In genomic region chr13:30641173-30641572, GRCh38 we compare ENCODE assay signal across 8 cellular contexts. TPM values are rescaled to one million over a fixed set of nuclear protein-coding genes. Genes with fewer than 3 reads are reported as not detected.
DNase-seq lines count a peak whose midpoint lies in the region; ATAC-seq and TF ChIP-seq lines count a peak whose summit lies in the region.
"Not testable (repeated sequence)": the region's sequence is repeated elsewhere in the genome, so short reads cannot be mapped to it uniquely, and the experiment has no call there.

No MANE protein-coding gene starts in this region.

- POLR2A ChIA-PET in HEK293 (lab: Yijun Ruan, JAX): not testable (repeated sequence)

- peaks cover 69% of the 10 kb centered on the region for H3K36me3 ChIP-seq in CD4-positive, CD25-positive, alpha-beta regulatory T cell (ENCODE audit: control insufficient read depth, insufficient read depth, low read length)
- peaks cover 3 to 54% of the 10 kb centered on the region in 2 experiments for H3K36me3 ChIP-seq in HEK293 (ENCODE audit: control insufficient read depth in 2 of 2, insufficient read depth in 1 of 2, low read length in 2 of 2)

- intact Hi-C loops in left ventricle myocardium superior (cut with micrococcal nuclease): not testable (repeated sequence)

- not testable (repeated sequence) for H3K27ac ChIP-seq in CD4-positive, CD25-positive, alpha-beta regulatory T cell (ENCODE audit: insufficient read depth, low read length, poor library complexity, severe bottlenecking); HEK293 (ENCODE audit: extremely low read depth, low read depth, low read length)

- not testable (repeated sequence) for H3K9me3 ChIP-seq in CD4-positive, CD25-positive, alpha-beta regulatory T cell (ENCODE audit: control insufficient read depth in 2 of 2, low read length in 2 of 2); HEK293 (ENCODE audit: control insufficient read depth, insufficient read depth, low read depth, low read length); T-helper 17 cell (ENCODE audit: control insufficient read depth, low read length, poor library complexity, severe bottlenecking)

- peak overlapping the region in 2 of 3 donors; percentile 10 to 85 for H3K27ac Mint-ChIP-seq in CD4-positive, CD25-positive, alpha-beta regulatory T cell
- H3K27ac Mint-ChIP-seq in T-helper 17 cell (peak overlapping the region; percentile 41), naive B cell (peak overlapping the region in 5 of 6 donors; percentile 32 to 71 (median 59))
- peak overlapping the region; percentile 54 for H3K27ac Mint-ChIP-seq in activated naive CD8-positive, alpha-beta T cell treated with anti-CD3 and anti-CD28 coated beads, Interleukin-2, amount 50 U/mL, for 24 hours
- H3K27ac Mint-ChIP-seq in effector memory CD8-positive, alpha-beta T cell: peak overlapping the region; percentile 24 to 54
- H3K27ac Mint-ChIP-seq in stimulated activated memory B cell treated with anti-CD40 and anti-IgM and Interleukin-4, amounts not matched to agents 10 μg/mL and 1 μg/mL and 100 μg/mL, for 72 hours: peak overlapping the region; percentile 42

- not testable (repeated sequence) for H3K9me3 Mint-ChIP-seq in CD4-positive, CD25-positive, alpha-beta regulatory T cell; activated naive CD8-positive, alpha-beta T cell treated with anti-CD3 and anti-CD28 coated beads, Interleukin-2, amount 50 U/mL, for 24 hours; effector memory CD8-positive, alpha-beta T cell; naive B cell; stimulated activated memory B cell treated with anti-CD40 and anti-IgM and Interleukin-4, amounts not matched to agents 10 μg/mL and 1 μg/mL and 100 μg/mL, for 72 hours

- not testable (repeated sequence) for H3K27me3 ChIP-seq in CD4-positive, CD25-positive, alpha-beta regulatory T cell (ENCODE audit: control insufficient read depth, insufficient read depth, low read length)

- not testable (repeated sequence) for H3K4me3 Mint-ChIP-seq in CD4-positive, CD25-positive, alpha-beta regulatory T cell; T-helper 17 cell; activated naive CD8-positive, alpha-beta T cell treated with anti-CD3 and anti-CD28 coated beads, Interleukin-2, amount 50 U/mL, for 24 hours; effector memory CD8-positive, alpha-beta T cell; naive B cell; stimulated activated memory B cell treated with anti-CD40 and anti-IgM and Interleukin-4, amounts not matched to agents 10 μg/mL and 1 μg/mL and 100 μg/mL, for 72 hours

- H3K36me3 Mint-ChIP-seq in CD4-positive, CD25-positive, alpha-beta regulatory T cell: peaks cover 45% of the 10 kb centered on the region
- not testable (repeated sequence) for H3K36me3 Mint-ChIP-seq in T-helper 17 cell (ENCODE audit: low read depth)
- peaks cover 36% of the 10 kb centered on the region for H3K36me3 Mint-ChIP-seq in activated naive CD8-positive, alpha-beta T cell treated with anti-CD3 and anti-CD28 coated beads, Interleukin-2, amount 50 U/mL, for 24 hours (ENCODE audit: low read depth)
- H3K36me3 Mint-ChIP-seq in effector memory CD8-positive, alpha-beta T cell (ENCODE audit: insufficient read depth): peaks cover 75% of the 10 kb centered on the region
- H3K36me3 Mint-ChIP-seq in naive B cell: peaks cover 20 to 42% of the 10 kb centered on the region in 2 donors
- H3K36me3 Mint-ChIP-seq in stimulated activated memory B cell treated with anti-CD40 and anti-IgM and Interleukin-4, amounts not matched to agents 10 μg/mL and 1 μg/mL and 100 μg/mL, for 72 hours: peaks cover 50% of the 10 kb centered on the region

- ATAC-seq in CD4-positive, CD25-positive, alpha-beta regulatory T cell (ENCODE audit: low read depth in 2 of 2); T-helper 17 cell; activated naive CD8-positive, alpha-beta T cell treated with anti-CD3 and anti-CD28 coated beads, Interleukin-2, amount 50 U/mL, for 24 hours; effector memory CD8-positive, alpha-beta T cell (replicated peaks); naive B cell (ENCODE audit: low read depth in 2 of 2); stimulated activated memory B cell treated with anti-CD40 and anti-IgM and Interleukin-4, amounts not matched to agents 10 μg/mL and 1 μg/mL and 100 μg/mL, for 72 hours: not testable (repeated sequence)
- ATAC-seq in left ventricle myocardium superior: peak; percentile 50

- peaks cover 19 to 34% (median 26%) of the 10 kb centered on the region in 4 donors for H3K4me1 Mint-ChIP-seq in CD4-positive, CD25-positive, alpha-beta regulatory T cell
- peaks cover 21% of the 10 kb centered on the region for H3K4me1 Mint-ChIP-seq in T-helper 17 cell
- H3K4me1 Mint-ChIP-seq in activated naive CD8-positive, alpha-beta T cell treated with anti-CD3 and anti-CD28 coated beads, Interleukin-2, amount 50 U/mL, for 24 hours: not testable (repeated sequence)
- peaks cover 10 to 31% of the 10 kb centered on the region in 2 donors for H3K4me1 Mint-ChIP-seq in effector memory CD8-positive, alpha-beta T cell (ENCODE audit: low read depth in 2 of 2)
- H3K4me1 Mint-ChIP-seq in naive B cell: peaks cover 19 to 24% (median 21%) of the 10 kb centered on the region in 3 donors
- peaks cover 27% of the 10 kb centered on the region for H3K4me1 Mint-ChIP-seq in stimulated activated memory B cell treated with anti-CD40 and anti-IgM and Interleukin-4, amounts not matched to agents 10 μg/mL and 1 μg/mL and 100 μg/mL, for 72 hours

- not testable (repeated sequence) for H3K4me3 ChIP-seq in CD4-positive, CD25-positive, alpha-beta regulatory T cell (ENCODE audit: low read depth, low read length); HEK293 (ENCODE audit: low read depth, low read length)

- H3K27me3 Mint-ChIP-seq in CD4-positive, CD25-positive, alpha-beta regulatory T cell; T-helper 17 cell; activated naive CD8-positive, alpha-beta T cell treated with anti-CD3 and anti-CD28 coated beads, Interleukin-2, amount 50 U/mL, for 24 hours; effector memory CD8-positive, alpha-beta T cell; naive B cell; stimulated activated memory B cell treated with anti-CD40 and anti-IgM and Interleukin-4, amounts not matched to agents 10 μg/mL and 1 μg/mL and 100 μg/mL, for 72 hours: not testable (repeated sequence)

- DNase-seq in CD4-positive, CD25-positive, alpha-beta regulatory T cell; T-helper 17 cell; activated naive CD8-positive, alpha-beta T cell treated with anti-CD3 and anti-CD28 coated beads, Interleukin-2, amount 50 U/mL, for 24 hours; effector memory CD8-positive, alpha-beta T cell; left ventricle myocardium superior; naive B cell: not testable (repeated sequence)

- not testable (repeated sequence) for TF ChIP-seq CTCF in HEK293 (tag by site-specific recombination; IDR thresholded peaks at IDR 0.05)

- CTCF ChIA-PET in HEK293 (lab: Yijun Ruan, JAX): not testable (repeated sequence)

- not testable (repeated sequence) for H3K4me1 ChIP-seq in CD4-positive, CD25-positive, alpha-beta regulatory T cell (ENCODE audit: control insufficient read depth, insufficient read depth, low read length, poor library complexity, severe bottlenecking); HEK293 (ENCODE audit: control insufficient read depth, insufficient read depth, low read length)

TF ChIP-seq in HEK293, 187 proteins besides CTCF, POLR2A, EP300 and RAD21:
- peak; percentile 65; the same call in 1 of the 2 replicates for TF ChIP-seq REST (tag by site-specific recombination; IDR thresholded peaks at IDR 0.05)

RNA-seq across cellular contexts. Expression of gene USPL1, which starts 23.5 kb away (rescaled TPM):
- total RNA-seq in CD4-positive, CD25-positive, alpha-beta regulatory T cell: 37.2 TPM
- 10 to 100 TPM; 11.9 to 19.7 (median 15.6) TPM for polyA plus RNA-seq in CD4-positive, CD25-positive, alpha-beta regulatory T cell
- total RNA-seq in T-helper 17 cell: 10 to 100 TPM; 31.8 to 32.4 TPM
- total RNA-seq in left ventricle myocardium superior: 10.5 TPM
- polyA plus RNA-seq in naive B cell (ENCODE audit: low read depth in 6 of 6): 10 to 100 TPM; 29.8 to 50.0 (median 39.3) TPM
